ENCODE assay signal across 11 cellular contexts in genomic region chr16:82138478-82139285, GRCh38.
DNase-seq lines count a peak whose midpoint lies in the region; ATAC-seq lines count a peak whose summit lies in the region.
"Had no signal": no experiment of that assay in that cellular context is flagged by ENCODE, and none has a peak within 500 bp of the region (broad histone marks: within the 10 kb centered on the region; RNA-seq: fewer than 3 reads in every experiment).

No MANE protein-coding gene starts in this region.

- H3K9me3 ChIP-seq in SK-N-MC (ENCODE audit: low read depth, low read length): no peaks in the 10 kb centered on the region
- no peaks in the 10 kb centered on the region for H3K9me3 ChIP-seq in iPS-20b (ENCODE audit: insufficient read depth, low read depth, low read length)

- H3K27ac ChIP-seq in SK-N-MC (0 out of 2 replicates have a peak overlapping the region, but pooled peaks have one; percentile 42), iPS-20b (ENCODE audit: low read length) (peak overlapping the region; percentile 12)

- no peak for DNase-seq in activated naive CD4-positive, alpha-beta T cell treated with anti-CD3 and anti-CD28 coated beads, Interleukin-2, amount 50 U/mL, for 16 hours
- DNase-seq in SK-N-MC (ENCODE audit: low read depth, low spot score): no peak
- no peak for DNase-seq in stimulated activated naive CD8-positive, alpha-beta T cell treated with anti-CD3 and anti-CD28 coated beads, Interleukin-15, amount 100 ng/mL, for 72 hours
- DNase-seq in HCEC 1CT: no peak
- DNase-seq in medulla oblongata (ENCODE audit: extremely low spot score): no peak
- DNase-seq in amygdala (lab: John Stamatoyannopoulos, UW): no peak
- DNase-seq: AML-193, NCI-H1417 treated with DMSO at 0.1 percent for 48 hours had no signal

- no peak overlapping the region for H3K27ac Mint-ChIP-seq in activated naive CD4-positive, alpha-beta T cell treated with anti-CD3 and anti-CD28 coated beads, Interleukin-2, amount 50 U/mL, for 24 hours
- peak overlapping the region; percentile 26 to 90 for H3K27ac Mint-ChIP-seq in stimulated activated naive CD8-positive, alpha-beta T cell treated with anti-CD3 and anti-CD28 coated beads, Interleukin-15, amount 100 ng/mL, for 72 hours
- H3K27ac Mint-ChIP-seq: T-helper 1 cell treated with Interleukin-12 subunit alpha and Interleukin-12 subunit beta and Interleukin-4 antibody, amounts not matched to agents 30 μg/mL and 1 μg/mL, for 36 hours had no signal

- ATAC-seq in stimulated activated naive CD8-positive, alpha-beta T cell treated with anti-CD3 and anti-CD28 coated beads, Interleukin-15, amount 100 ng/mL, for 72 hours: no peak

- H3K27me3 Mint-ChIP-seq in activated naive CD4-positive, alpha-beta T cell treated with anti-CD3 and anti-CD28 coated beads, Interleukin-2, amount 50 U/mL, for 24 hours: no peaks in the 10 kb centered on the region
- no peaks in the 10 kb centered on the region for H3K27me3 Mint-ChIP-seq in stimulated activated naive CD8-positive, alpha-beta T cell treated with anti-CD3 and anti-CD28 coated beads, Interleukin-15, amount 100 ng/mL, for 72 hours

- H3K27me3 ChIP-seq in iPS-20b (ENCODE audit: insufficient read depth, low read length): no peaks in the 10 kb centered on the region

- peaks cover 21% of the 10 kb centered on the region for H3K4me1 Mint-ChIP-seq in activated naive CD4-positive, alpha-beta T cell treated with anti-CD3 and anti-CD28 coated beads, Interleukin-2, amount 50 U/mL, for 24 hours
- peaks cover 12% of the 10 kb centered on the region for H3K4me1 Mint-ChIP-seq in stimulated activated naive CD8-positive, alpha-beta T cell treated with anti-CD3 and anti-CD28 coated beads, Interleukin-15, amount 100 ng/mL, for 72 hours

- H3K9me3 Mint-ChIP-seq in activated naive CD4-positive, alpha-beta T cell treated with anti-CD3 and anti-CD28 coated beads, Interleukin-2, amount 50 U/mL, for 24 hours: peaks cover 6% of the 10 kb centered on the region
- no peaks in the 10 kb centered on the region for H3K9me3 Mint-ChIP-seq in stimulated activated naive CD8-positive, alpha-beta T cell treated with anti-CD3 and anti-CD28 coated beads, Interleukin-15, amount 100 ng/mL, for 72 hours
- H3K9me3 Mint-ChIP-seq: T-helper 1 cell treated with Interleukin-12 subunit alpha and Interleukin-12 subunit beta and Interleukin-4 antibody, amounts not matched to agents 30 μg/mL and 1 μg/mL, for 36 hours had no signal

- peaks cover 8% of the 10 kb centered on the region; the same call in 1 of the 2 replicates for H3K4me1 ChIP-seq in iPS-20b (ENCODE audit: insufficient read depth, low read length)

- peaks cover 10% of the 10 kb centered on the region for H3K36me3 Mint-ChIP-seq in activated naive CD4-positive, alpha-beta T cell treated with anti-CD3 and anti-CD28 coated beads, Interleukin-2, amount 50 U/mL, for 24 hours

- H3K4me3 ChIP-seq in SK-N-MC (no peak overlapping the region), iPS-20b (ENCODE audit: low read length) (peak overlapping the region; percentile 37; the same call in 1 of the 2 replicates)

- H3K9ac ChIP-seq in SK-N-MC (ENCODE audit: insufficient read length) (no peak overlapping the region), iPS-20b (ENCODE audit: low read depth, low read length) (no peak overlapping the region)

- peak overlapping the region; percentile 59 for H3K4me3 Mint-ChIP-seq in activated naive CD4-positive, alpha-beta T cell treated with anti-CD3 and anti-CD28 coated beads, Interleukin-2, amount 50 U/mL, for 24 hours
- peak overlapping the region; percentile 57 to 65 for H3K4me3 Mint-ChIP-seq in stimulated activated naive CD8-positive, alpha-beta T cell treated with anti-CD3 and anti-CD28 coated beads, Interleukin-15, amount 100 ng/mL, for 72 hours
- H3K4me3 Mint-ChIP-seq: T-helper 1 cell treated with Interleukin-12 subunit alpha and Interleukin-12 subunit beta and Interleukin-4 antibody, amounts not matched to agents 30 μg/mL and 1 μg/mL, for 36 hours had no signal

- no peaks in the 10 kb centered on the region; the same call in 1 of the 2 replicates for H3K36me3 ChIP-seq in SK-N-MC (ENCODE audit: insufficient read depth, low read length)
- peaks cover 24% of the 10 kb centered on the region for H3K36me3 ChIP-seq in iPS-20b (ENCODE audit: insufficient read depth, low read depth, low read length)
